Comparison of ENCODE assay signal across 2 cellular contexts in the genomic region with DNA sequence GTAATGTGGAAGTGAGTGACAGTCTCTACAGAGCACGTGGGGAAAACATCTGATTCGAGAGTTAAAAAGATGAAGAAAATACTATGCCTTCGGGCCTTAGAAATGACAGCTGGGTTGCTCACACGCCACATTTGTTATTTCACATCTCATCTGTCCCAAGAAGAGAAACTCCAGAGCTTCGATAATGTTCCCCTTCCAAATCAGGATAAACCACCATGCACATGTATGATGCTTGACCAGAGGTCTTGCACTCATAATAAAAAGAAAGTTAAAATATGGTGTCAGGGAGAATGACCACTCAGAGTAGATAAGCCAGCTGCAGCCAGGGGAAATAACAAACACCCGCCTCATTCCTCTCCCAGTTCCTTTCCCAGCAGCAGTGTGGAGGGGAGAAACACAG.
TF ChIP-seq lines count a peak whose summit lies in the region.

No MANE protein-coding gene starts in this region.

TF ChIP-seq in SK-N-SH, 30 proteins besides CTCF, POLR2A, EP300 and RAD21:
- no peak for TF ChIP-seq FOSL2 (IDR thresholded peaks at IDR 0.05; ENCODE audit: borderline replicate concordance, low read depth)

TF ChIP-seq in endothelial cell of umbilical vein, 7 proteins besides CTCF, POLR2A, EP300 and RAD21:
- TF ChIP-seq EZH2 (IDR thresholded peaks at IDR 0.05; ENCODE audit: borderline replicate concordance, low read depth, low read length, severe bottlenecking) (no peak), POLR2AphosphoS5 (IDR thresholded peaks at IDR 0.05; ENCODE audit: insufficient read depth, low read depth, low read length) (no peak), MYC (IDR thresholded peaks at IDR 0.05; ENCODE audit: low read depth, low read length) (no peak), JUN (IDR thresholded peaks at IDR 0.05; ENCODE audit: borderline replicate concordance, insufficient read depth, insufficient read length, low read depth) (no peak), FOS (IDR thresholded peaks at IDR 0.05; ENCODE audit: borderline replicate concordance, insufficient read depth, low read length) (no peak), GATA2 (IDR thresholded peaks at IDR 0.05; ENCODE audit: insufficient read depth, insufficient read length, low read depth, low read length) (no peak)
- TF ChIP-seq, protein P1, sequence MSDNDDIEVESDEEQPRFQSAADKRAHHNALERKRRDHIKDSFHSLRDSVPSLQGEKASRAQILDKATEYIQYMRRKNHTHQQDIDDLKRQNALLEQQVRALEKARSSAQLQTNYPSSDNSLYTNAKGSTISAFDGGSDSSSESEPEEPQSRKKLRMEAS (IDR thresholded peaks at IDR 0.05; ENCODE audit: insufficient read depth, insufficient read length): no peak
TF ChIP-seq in endothelial cell of umbilical vein: peak in this region for 0.
